In genomic region chr6:41548098-41548840, GRCh38 we compare ENCODE assay signal across 8 cellular contexts. TPM values are rescaled to one million over a fixed set of nuclear protein-coding genes. Genes with fewer than 3 reads are reported as not detected.
DNase-seq lines count a peak whose midpoint lies in the region; ATAC-seq lines count a peak whose summit lies in the region.

No MANE protein-coding gene starts in this region.

- DNase-seq in activated T-helper 2 cell treated with anti-CD3 and anti-CD28 coated beads, Interferon-gamma antibody, Interleukin-2, Interleukin-4, amounts not matched to agents 10 μg/mL and 5 μg/mL and 100 μg/mL, durations not matched to agents 14 hours and 24 hours and 36 hours (ENCODE audit: low spot score) = no peak
- DNase-seq in iris pigment epithelial cell (ENCODE audit: low read depth) = peak; percentile 29
- DNase-seq in stimulated activated CD4-positive, alpha-beta T cell treated with anti-CD3 and anti-CD28 coated beads, TNF-alpha, amount 100 ng/mL, for 4 hours (ENCODE audit: low read depth in 3 of 3) = peak in 2 of 3 experiments; percentile 32 to 36
- DNase-seq in epidermal melanocyte (ENCODE audit: insufficient read length, low spot score) = no peak

- H3K9me3 ChIP-seq in HUES6 (ENCODE audit: control insufficient read depth, insufficient read depth, low read depth, low read length) = no peaks in the 10 kb centered on the region

- H3K4me1 ChIP-seq in HUES6 (ENCODE audit: control insufficient read depth, insufficient read depth, low read length) = peaks cover 64% of the 10 kb centered on the region

- H3K9ac ChIP-seq in HUES6 (ENCODE audit: low read length) = peak overlapping the region; percentile 36

- H3K4me3 Mint-ChIP-seq in activated T-helper 2 cell treated with anti-CD3 and anti-CD28 coated beads, Interferon-gamma antibody, Interleukin-2, Interleukin-4, amounts not matched to agents 10 μg/mL and 5 μg/mL and 100 μg/mL, durations not matched to agents 14 hours and 24 hours and 36 hours (ENCODE audit: low read depth) = peak overlapping the region; percentile 86

- no peak overlapping the region for H3K27ac ChIP-seq in HUES6 (ENCODE audit: low read depth, low read length)

- no peaks in the 10 kb centered on the region for H3K36me3 ChIP-seq in HUES6 (ENCODE audit: control insufficient read depth, insufficient read depth, low read length)

- no peaks in the 10 kb centered on the region for H3K9me3 Mint-ChIP-seq in activated T-helper 2 cell treated with anti-CD3 and anti-CD28 coated beads, Interferon-gamma antibody, Interleukin-2, Interleukin-4, amounts not matched to agents 10 μg/mL and 5 μg/mL and 100 μg/mL, durations not matched to agents 14 hours and 24 hours and 36 hours

- H3K27me3 Mint-ChIP-seq in activated T-helper 2 cell treated with anti-CD3 and anti-CD28 coated beads, Interferon-gamma antibody, Interleukin-2, Interleukin-4, amounts not matched to agents 10 μg/mL and 5 μg/mL and 100 μg/mL, durations not matched to agents 14 hours and 24 hours and 36 hours (ENCODE audit: low read depth) = peaks cover 71% of the 10 kb centered on the region

- intact Hi-C loops in activated T-helper 2 cell treated with anti-CD3 and anti-CD28 coated beads, Interferon-gamma antibody, Interleukin-2, Interleukin-4, amounts not matched to agents 10 μg/mL and 5 μg/mL and 100 μg/mL, durations not matched to agents 14 hours and 24 hours and 36 hours (cut with micrococcal nuclease) = loop anchor here (5.0 kb wide), 1 partner anchor 121 kb away; no protein-coding TSS in a partner anchor

- ATAC-seq in GM21825 (IDR thresholded peaks at IDR 0.05; ENCODE audit: unreplicated experiment) = no peak
- ATAC-seq in HG02884 (IDR thresholded peaks at IDR 0.05; ENCODE audit: unreplicated experiment) = no peak
- no peak for ATAC-seq in GM21737 (IDR thresholded peaks at IDR 0.05; ENCODE audit: unreplicated experiment)

- H3K4me1 Mint-ChIP-seq in activated T-helper 2 cell treated with anti-CD3 and anti-CD28 coated beads, Interferon-gamma antibody, Interleukin-2, Interleukin-4, amounts not matched to agents 10 μg/mL and 5 μg/mL and 100 μg/mL, durations not matched to agents 14 hours and 24 hours and 36 hours (ENCODE audit: low read depth) = peaks cover 26% of the 10 kb centered on the region

- no peak overlapping the region for H3K27ac Mint-ChIP-seq in activated T-helper 2 cell treated with anti-CD3 and anti-CD28 coated beads, Interferon-gamma antibody, Interleukin-2, Interleukin-4, amounts not matched to agents 10 μg/mL and 5 μg/mL and 100 μg/mL, durations not matched to agents 14 hours and 24 hours and 36 hours

- peak overlapping the region; percentile 91 for H3K4me3 ChIP-seq in HUES6 (ENCODE audit: low read depth, low read length)

- H3K36me3 Mint-ChIP-seq in activated T-helper 2 cell treated with anti-CD3 and anti-CD28 coated beads, Interferon-gamma antibody, Interleukin-2, Interleukin-4, amounts not matched to agents 10 μg/mL and 5 μg/mL and 100 μg/mL, durations not matched to agents 14 hours and 24 hours and 36 hours (ENCODE audit: low read depth) = peaks cover 4% of the 10 kb centered on the region

- peaks cover 88% of the 10 kb centered on the region for H3K27me3 ChIP-seq in HUES6 (ENCODE audit: control insufficient read depth, insufficient read depth, low read length)

RNA-seq across cellular contexts. Expression of gene FOXP4, which starts 2.1 kb away (rescaled TPM):
- 9.6 and 9.7 TPM in 2 replicates for total RNA-seq in activated T-helper 2 cell treated with anti-CD3 and anti-CD28 coated beads, Interferon-gamma antibody, Interleukin-2, Interleukin-4, amounts not matched to agents 10 μg/mL and 5 μg/mL and 100 μg/mL, durations not matched to agents 14 hours and 24 hours and 36 hours

Comparison
In these comparisons a context has a peak if more than half of its experiments do, and no peak if none do; other contexts are left out.
1. DNase-seq: peak in iris pigment epithelial cell (single experiment) and stimulated activated CD4-positive, alpha-beta T cell treated with anti-CD3 and anti-CD28 coated beads, TNF-alpha, amount 100 ng/mL, for 4 hours (2 of 3); none in activated T-helper 2 cell treated with anti-CD3 and anti-CD28 coated beads, Interferon-gamma antibody, Interleukin-2, Interleukin-4, amounts not matched to agents 10 μg/mL and 5 μg/mL and 100 μg/mL, durations not matched to agents 14 hours and 24 hours and 36 hours (single experiment) and epidermal melanocyte (single experiment).